20 cellular contexts compared by ENCODE assay signal in genomic region chr1:14951766-14952165, GRCh38.
DNase-seq lines count a peak whose midpoint lies in the region; ATAC-seq and TF ChIP-seq lines count a peak whose summit lies in the region.
"Had no signal": no experiment of that assay in that cellular context is flagged by ENCODE, and none has a peak within 500 bp of the region (broad histone marks: within the 10 kb centered on the region; RNA-seq: fewer than 3 reads in every experiment).

No MANE protein-coding gene starts in this region.

- no peak overlapping the region for H4K8ac ChIP-seq in mesenchymal stem cell (ENCODE audit: low read length)

- no peaks in the 10 kb centered on the region for H3K36me3 ChIP-seq in adrenal gland (replicated peaks in 1 of 2)
- peaks cover 0 to 23% of the 10 kb centered on the region in 2 experiments for H3K36me3 ChIP-seq in mesenchymal stem cell (ENCODE audit: control insufficient read depth in 1 of 2, insufficient read depth in 2 of 2, low read depth in 1 of 2, low read length in 2 of 2)
- H3K36me3 ChIP-seq in Karpas-422 (ENCODE audit: insufficient read depth, low read length), result no peaks in the 10 kb centered on the region
- H3K36me3 ChIP-seq in GM23338 (ENCODE audit: insufficient read depth), result no peaks in the 10 kb centered on the region
- H3K36me3 ChIP-seq: BE2C had no signal

- peaks cover 60% of the 10 kb centered on the region for H3K4me1 Mint-ChIP-seq in osteocyte (ENCODE audit: unreplicated experiment)
- H3K4me1 Mint-ChIP-seq in stimulated activated effector memory CD8-positive, alpha-beta T cell treated with anti-CD3 and anti-CD28 coated beads, Interleukin-12 subunit alpha, Interleukin-12 subunit beta, amount 100 ng/mL, for 72 hours, result no peaks in the 10 kb centered on the region
- H3K4me1 Mint-ChIP-seq in GM23338, result peaks cover 20% of the 10 kb centered on the region
- H3K4me1 Mint-ChIP-seq: CD14-positive monocyte; CD4-positive, alpha-beta memory T cell; CD4-positive, CD25-positive, alpha-beta regulatory T cell; CD8-positive, alpha-beta memory T cell had no signal

- H2BK15ac ChIP-seq in mesenchymal stem cell (ENCODE audit: low read depth, poor library complexity, severe bottlenecking), result peak overlapping the region; percentile 8

- H3F3A ChIP-seq in GM23338 (replicated peaks; ENCODE audit: low read depth), result no peaks in the 10 kb centered on the region

- H3K27ac ChIP-seq in adrenal gland (peak overlapping the region in 4 of 5 donors; percentile 11 to 86 (median 76)), mesenchymal stem cell (ENCODE audit: low read length, poor library complexity, severe bottlenecking) (no peak overlapping the region), Karpas-422 (ENCODE audit: low read length) (no peak overlapping the region), GM23338 (ENCODE audit: low read depth) (no peak overlapping the region)
- H3K27ac ChIP-seq: BLaER1 had no signal

- H3K27me3 ChIP-seq in adrenal gland, result no peaks in the 10 kb centered on the region
- no peaks in the 10 kb centered on the region for H3K27me3 ChIP-seq in mesenchymal stem cell (ENCODE audit: control insufficient read depth in 1 of 2, insufficient read depth in 1 of 2, low read length in 2 of 2)
- no peaks in the 10 kb centered on the region for H3K27me3 ChIP-seq in Karpas-422 (ENCODE audit: low read length)
- no peaks in the 10 kb centered on the region for H3K27me3 ChIP-seq in GM23338 (ENCODE audit: insufficient read depth)
- H3K27me3 ChIP-seq: BE2C, BLaER1 had no signal

- no peaks in the 10 kb centered on the region for H3K9me2 ChIP-seq in Karpas-422 (replicated peaks; ENCODE audit: insufficient read depth, low read length)
- H3K9me2 ChIP-seq in GM23338 (ENCODE audit: insufficient read depth), result 0 out of 2 replicates have a peak, but pooled peaks cover 3% of the 10 kb centered on the region

- H3K4me3 ChIP-seq in adrenal gland, result no peak overlapping the region
- no peak overlapping the region for H3K4me3 ChIP-seq in mesenchymal stem cell (ENCODE audit: insufficient read depth in 1 of 2, low read depth in 1 of 2, low read length in 2 of 2)
- H3K4me3 ChIP-seq in Karpas-422 (ENCODE audit: low read length), result no peak overlapping the region
- no peak overlapping the region for H3K4me3 ChIP-seq in GM23338
- H3K4me3 ChIP-seq: BLaER1 had no signal

- H3K23ac ChIP-seq in mesenchymal stem cell (ENCODE audit: low read length in 2 of 2), result no peak overlapping the region

- H2AFZ ChIP-seq in mesenchymal stem cell (ENCODE audit: low read depth, low read length) (no peak overlapping the region), Karpas-422 (ENCODE audit: low read length) (no peak overlapping the region), GM23338 (no peak overlapping the region)

- no peak overlapping the region for H2BK120ac ChIP-seq in mesenchymal stem cell (ENCODE audit: low read depth, low read length)

- no peak overlapping the region for H2AK5ac ChIP-seq in mesenchymal stem cell (ENCODE audit: low read length, severe bottlenecking)

- peak overlapping the region; percentile 66 for H4K91ac ChIP-seq in mesenchymal stem cell (ENCODE audit: low read length)

- H3K4me3 Mint-ChIP-seq in osteocyte (ENCODE audit: unreplicated experiment) (no peak overlapping the region), GM23338 (no peak overlapping the region)
- H3K4me3 Mint-ChIP-seq in stimulated activated effector memory CD8-positive, alpha-beta T cell treated with anti-CD3 and anti-CD28 coated beads, Interleukin-12 subunit alpha, Interleukin-12 subunit beta, amount 100 ng/mL, for 72 hours, result no peak overlapping the region
- H3K4me3 Mint-ChIP-seq: CD14-positive monocyte; CD4-positive, alpha-beta memory T cell; CD4-positive, CD25-positive, alpha-beta regulatory T cell; CD8-positive, alpha-beta memory T cell had no signal

- H3K4me2 ChIP-seq in mesenchymal stem cell (ENCODE audit: low read length, poor library complexity, severe bottlenecking), result no peak overlapping the region
- H3K4me2 ChIP-seq in Karpas-422 (ENCODE audit: low read depth, low read length, poor library complexity, severe bottlenecking), result no peak overlapping the region
- H3K4me2 ChIP-seq in GM23338, result no peak overlapping the region

- no peak for ATAC-seq in stimulated activated effector memory CD8-positive, alpha-beta T cell treated with anti-CD3 and anti-CD28 coated beads, Interleukin-12 subunit alpha, Interleukin-12 subunit beta, amount 100 ng/mL, for 72 hours
- ATAC-seq in GM23338, result no peak

- H3K9me3 ChIP-seq in adrenal gland (replicated peaks in 1 of 3) (no peaks in the 10 kb centered on the region), mesenchymal stem cell (ENCODE audit: control insufficient read depth, low read length) (peaks cover 3% of the 10 kb centered on the region), Karpas-422 (ENCODE audit: low read length) (no peaks in the 10 kb centered on the region)
- H3K9me3 ChIP-seq: BE2C, Caco-2 had no signal

- H3K79me1 ChIP-seq in mesenchymal stem cell (replicated peaks; ENCODE audit: low read length, poor library complexity, severe bottlenecking), result peaks cover 42% of the 10 kb centered on the region

- H3K9ac ChIP-seq in mesenchymal stem cell (ENCODE audit: low read length) (no peak overlapping the region), Karpas-422 (ENCODE audit: low read length) (no peak overlapping the region)

- H2BK12ac ChIP-seq in mesenchymal stem cell (ENCODE audit: low read length in 2 of 2), result no peak overlapping the region

- no peak for TF ChIP-seq CTCF in adrenal gland (IDR thresholded peaks at IDR 0.05)
- no peak for TF ChIP-seq CTCF in osteocyte (IDR thresholded peaks at IDR 0.05)
- TF ChIP-seq CTCF in GM23338 (conservative IDR thresholded peaks at IDR 0.05; ENCODE audit: low read depth in 2 of 2), result no peak

- H3K9me3 Mint-ChIP-seq in osteocyte (ENCODE audit: unreplicated experiment) (no peaks in the 10 kb centered on the region), GM23338 (no peaks in the 10 kb centered on the region; the same call in 2 of the 3 replicates)
- no peaks in the 10 kb centered on the region for H3K9me3 Mint-ChIP-seq in stimulated activated effector memory CD8-positive, alpha-beta T cell treated with anti-CD3 and anti-CD28 coated beads, Interleukin-12 subunit alpha, Interleukin-12 subunit beta, amount 100 ng/mL, for 72 hours
- H3K9me3 Mint-ChIP-seq: CD8-positive, alpha-beta memory T cell had no signal

- no peak for TF ChIP-seq POLR2A in adrenal gland (IDR thresholded peaks at IDR 0.05)

- H3K79me2 ChIP-seq in Karpas-422 (ENCODE audit: low read length) (no peaks in the 10 kb centered on the region), GM23338 (replicated peaks; ENCODE audit: insufficient read depth) (no peaks in the 10 kb centered on the region)

- H3K4me1 ChIP-seq in adrenal gland (replicated peaks in 1 of 2) (peaks cover 14 to 51% of the 10 kb centered on the region in 2 donors), mesenchymal stem cell (ENCODE audit: control insufficient read depth, insufficient read depth, low read depth, low read length) (peaks cover 43% of the 10 kb centered on the region), Karpas-422 (ENCODE audit: low read length) (no peaks in the 10 kb centered on the region), GM23338 (ENCODE audit: insufficient read depth) (peaks cover 8% of the 10 kb centered on the region; the same call in 1 of the 2 replicates)
- H3K4me1 ChIP-seq: BE2C, Caco-2 had no signal

- peak overlapping the region in 1 of 2 experiments; percentile 19 for H3K14ac ChIP-seq in mesenchymal stem cell (ENCODE audit: low read length in 2 of 2)

- 98 to 100% (median 99%) methylated on average over 3 to 5 of the region's 5 CpGs for WGBS in adrenal gland, 4 donors
- 100% methylated on average over 5 of the region's 5 CpGs for WGBS in mesenchymal stem cell

- H3K36me3 Mint-ChIP-seq in osteocyte (ENCODE audit: unreplicated experiment) (peaks cover 8% of the 10 kb centered on the region), GM23338 (ENCODE audit: low read depth) (no peaks in the 10 kb centered on the region)
- H3K36me3 Mint-ChIP-seq in stimulated activated effector memory CD8-positive, alpha-beta T cell treated with anti-CD3 and anti-CD28 coated beads, Interleukin-12 subunit alpha, Interleukin-12 subunit beta, amount 100 ng/mL, for 72 hours, result no peaks in the 10 kb centered on the region
- H3K36me3 Mint-ChIP-seq: CD14-positive monocyte; CD4-positive, alpha-beta memory T cell; CD4-positive, CD25-positive, alpha-beta regulatory T cell; CD8-positive, alpha-beta memory T cell had no signal

- H3K18ac ChIP-seq in mesenchymal stem cell (ENCODE audit: low read depth in 1 of 2, low read length in 2 of 2), result no peak overlapping the region

- H3K4ac ChIP-seq in mesenchymal stem cell (ENCODE audit: low read depth in 1 of 2, low read length in 2 of 2), result no peak overlapping the region

- no peak overlapping the region for H2BK5ac ChIP-seq in mesenchymal stem cell (ENCODE audit: low read depth, low read length, poor library complexity, severe bottlenecking)

- DNase-seq in adrenal gland (no peak), mesenchymal stem cell (no peak), osteocyte (ENCODE audit: extremely low spot score, unreplicated experiment) (no peak), Karpas-422 (no peak), GM23338 (ENCODE audit: low spot score) (no peak), NCI-H146 (lab: John Stamatoyannopoulos, UW) (no peak)
- no peak for DNase-seq in stimulated activated effector memory CD8-positive, alpha-beta T cell treated with anti-CD3 and anti-CD28 coated beads, Interleukin-12 subunit alpha, Interleukin-12 subunit beta, amount 100 ng/mL, for 72 hours (ENCODE audit: low spot score in 2 of 2)
- DNase-seq: 8988T; ACHN; BE2C; C1 segment of cervical spinal cord; Caco-2; Calu3; CD4-positive, alpha-beta memory T cell; CD4-positive, CD25-positive, alpha-beta regulatory T cell; CD8-positive, alpha-beta memory T cell; DMS79 treated with DMSO at 0.1 percent for 48 hours; GF-D8 had no signal

- H3K27ac Mint-ChIP-seq in osteocyte (ENCODE audit: unreplicated experiment) (peak overlapping the region; percentile 78), GM23338 (no peak overlapping the region)
- H3K27ac Mint-ChIP-seq in stimulated activated effector memory CD8-positive, alpha-beta T cell treated with anti-CD3 and anti-CD28 coated beads, Interleukin-12 subunit alpha, Interleukin-12 subunit beta, amount 100 ng/mL, for 72 hours, result peak overlapping the region; percentile 48
- H3K27ac Mint-ChIP-seq: CD14-positive monocyte; CD4-positive, alpha-beta memory T cell; CD4-positive, CD25-positive, alpha-beta regulatory T cell; CD8-positive, alpha-beta memory T cell had no signal

- H4K20me1 ChIP-seq in Karpas-422 (ENCODE audit: insufficient read depth, low read depth, low read length), result no peaks in the 10 kb centered on the region
- no peaks in the 10 kb centered on the region; the same call in 1 of the 2 replicates for H4K20me1 ChIP-seq in GM23338 (replicated peaks; ENCODE audit: insufficient read depth)

- intact Hi-C loops in adrenal gland (cut with DNase I), result no loop called here

- H3K27me3 Mint-ChIP-seq in osteocyte (ENCODE audit: unreplicated experiment), result no peaks in the 10 kb centered on the region
- H3K27me3 Mint-ChIP-seq in GM23338 (ENCODE audit: insufficient read depth, low read depth, poor library complexity), result peaks cover 13% of the 10 kb centered on the region
- H3K27me3 Mint-ChIP-seq: CD4-positive, CD25-positive, alpha-beta regulatory T cell had no signal

Comparison
In these comparisons a context has a peak if more than half of its experiments do, and no peak if none do; other contexts are left out.
1. H3K27ac ChIP-seq: peak in adrenal gland (4 of 5); none in mesenchymal stem cell (single experiment), Karpas-422 (single experiment) and GM23338 (single experiment).